27 cellular contexts compared by ENCODE assay signal in genomic region chr1:234438579-234438978, GRCh38.
"Had no signal": no experiment of that assay in that cellular context is flagged by ENCODE, and none has a peak within 500 bp of the region (broad histone marks: within the 10 kb centered on the region; RNA-seq: fewer than 3 reads in every experiment).

No MANE protein-coding gene starts in this region.

- H3K4me3 ChIP-seq: neural progenitor cell, ovary, right lobe of liver, sigmoid colon, stomach, suprapubic skin, testis, tibial artery, transverse colon, upper lobe of right lung, uterus had no signal

- H3K27ac ChIP-seq: neural progenitor cell, ovary, parathyroid adenoma, right lobe of liver, stomach, suprapubic skin, testis, tibial artery, transverse colon, upper lobe of right lung, uterus had no signal

- H3K9me3 Mint-ChIP-seq: natural killer cell; stimulated activated naive CD8-positive, alpha-beta T cell treated with anti-CD3 and anti-CD28 coated beads, Interleukin-15, Interleukin-2, amounts not matched to agents 100 ng/mL and 50 ng/mL, for 24 hours had no signal

- H3K9me3 ChIP-seq: ovary, psoas muscle, right lobe of liver, sigmoid colon, suprapubic skin, testis, tibial artery, upper lobe of right lung had no signal

- H3K4me3 Mint-ChIP-seq: natural killer cell; nephron; neural progenitor cell; stimulated activated effector memory CD8-positive, alpha-beta T cell treated with anti-CD3 and anti-CD28 coated beads, Interleukin-12 subunit alpha, Interleukin-12 subunit beta, amount 100 ng/mL, for 72 hours; stimulated activated naive B cell treated with anti-CD40 and anti-IgM and Interleukin-4, amounts not matched to agents 10 μg/mL and 1 μg/mL and 100 μg/mL, for 72 hours; stimulated activated naive CD8-positive, alpha-beta T cell treated with anti-CD3 and anti-CD28 coated beads, Interleukin-15, Interleukin-2, amounts not matched to agents 100 ng/mL and 50 ng/mL, for 24 hours; type B pancreatic cell had no signal

- ATAC-seq: natural killer cell; stimulated activated effector memory CD8-positive, alpha-beta T cell treated with anti-CD3 and anti-CD28 coated beads, Interleukin-12 subunit alpha, Interleukin-12 subunit beta, amount 100 ng/mL, for 72 hours; stimulated activated naive B cell treated with anti-CD40 and anti-IgM and Interleukin-4, amounts not matched to agents 10 μg/mL and 1 μg/mL and 100 μg/mL, for 72 hours; upper lobe of right lung had no signal

- H3K27me3 Mint-ChIP-seq: progenitor cell of endocrine pancreas; stimulated activated naive B cell treated with anti-CD40 and anti-IgM and Interleukin-4, amounts not matched to agents 10 μg/mL and 1 μg/mL and 100 μg/mL, for 72 hours; stimulated activated naive CD8-positive, alpha-beta T cell treated with anti-CD3 and anti-CD28 coated beads, Interleukin-15, Interleukin-2, amounts not matched to agents 100 ng/mL and 50 ng/mL, for 24 hours; type B pancreatic cell had no signal

- H3K4me1 Mint-ChIP-seq: natural killer cell, neural progenitor cell had no signal

- H3K4me1 ChIP-seq: neural progenitor cell, parathyroid adenoma, right lobe of liver, suprapubic skin, testis, tibial artery, transverse colon, upper lobe of right lung, uterus had no signal

- H3K36me3 ChIP-seq: ovary, uterus had no signal

- H3K27me3 ChIP-seq: neural progenitor cell, ovary, right lobe of liver, sigmoid colon, stomach, suprapubic skin, testis, tibial artery, transverse colon, upper lobe of right lung, uterus had no signal

- H3K27ac Mint-ChIP-seq: natural killer cell; nephron; neural progenitor cell; progenitor cell of endocrine pancreas; stimulated activated effector memory CD8-positive, alpha-beta T cell treated with anti-CD3 and anti-CD28 coated beads, Interleukin-12 subunit alpha, Interleukin-12 subunit beta, amount 100 ng/mL, for 72 hours; stimulated activated naive B cell treated with anti-CD40 and anti-IgM and Interleukin-4, amounts not matched to agents 10 μg/mL and 1 μg/mL and 100 μg/mL, for 72 hours; type B pancreatic cell had no signal

- DNase-seq: natural killer cell; occipital lobe; ovary; posterior cingulate gyrus; psoas muscle; right lobe of liver; stimulated activated CD4-positive, alpha-beta T cell treated with anti-CD3 and anti-CD28 coated beads, Interleukin-15, amount 100 ng/mL, for 24 hours; stimulated activated CD4-positive, alpha-beta T cell treated with anti-CD3 and anti-CD28 coated beads, Interleukin-2, amount 100 ng/mL, for 24 hours; stimulated activated CD4-positive, alpha-beta T cell treated with anti-CD3 and anti-CD28 coated beads, Interleukin-2, amount 100 ng/mL, for 48 hours; stimulated activated CD4-positive, alpha-beta T cell treated with anti-CD3 and anti-CD28 coated beads, Interleukin-4, amount 100 ng/mL, for 24 hours; stimulated activated naive B cell treated with anti-CD40 and anti-IgM and Interleukin-4, amounts not matched to agents 10 μg/mL and 1 μg/mL and 100 μg/mL, for 72 hours; stimulated activated naive CD4-positive, alpha-beta T cell treated with Interleukin-2 at 50 U/mL for 16 hours; stomach; testis; tibial artery; transverse colon; upper lobe of right lung; uterus had no signal
